ENCODE assay signal across 17 cellular contexts in the genomic region with DNA sequence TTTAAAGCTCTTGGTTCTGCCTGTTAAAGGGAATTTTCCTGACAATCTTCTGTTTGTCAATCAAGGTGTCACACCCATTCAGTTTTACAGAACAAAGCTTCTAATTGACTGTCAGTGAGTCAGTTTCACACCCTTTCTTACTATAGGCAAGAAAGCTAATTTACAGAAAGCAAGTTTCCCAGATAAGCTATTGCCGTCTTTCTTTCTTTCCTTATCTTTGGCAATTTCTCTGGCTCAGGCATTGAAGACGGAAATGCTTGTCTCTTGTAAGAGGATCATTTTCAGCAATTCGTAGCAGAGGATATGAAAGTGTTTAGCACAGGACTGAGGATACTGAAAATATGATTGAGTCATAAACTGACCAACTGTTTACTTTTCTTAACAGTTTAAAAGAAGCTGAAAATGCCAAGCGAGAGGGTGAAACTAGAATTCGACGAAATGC. TPM values are rescaled to one million over a fixed set of nuclear protein-coding genes. Genes with fewer than 3 reads are reported as not detected.
DNase-seq lines count a peak whose midpoint lies in the region; ATAC-seq and TF ChIP-seq lines count a peak whose summit lies in the region.
"Had no signal": no experiment of that assay in that cellular context is flagged by ENCODE, and none has a peak within 500 bp of the region (broad histone marks: within the 10 kb centered on the region; RNA-seq: fewer than 3 reads in every experiment).

No MANE protein-coding gene starts in this region.

- H3K4me1 ChIP-seq in esophagus squamous epithelium = peaks cover 4 to 93% (median 7%) of the 10 kb centered on the region in 3 donors
- H3K4me1 ChIP-seq in ovary (ENCODE audit: insufficient read depth) = no peaks in the 10 kb centered on the region
- H3K4me1 ChIP-seq: left ventricle myocardium inferior had no signal

- TF ChIP-seq CTCF in esophagus squamous epithelium (IDR thresholded peaks at IDR 0.05) (no peak), ovary (IDR thresholded peaks at IDR 0.05) (no peak)

- H3K36me3 ChIP-seq in esophagus squamous epithelium = peaks cover 0 to 36% (median 0%) of the 10 kb centered on the region in 3 donors
- H3K36me3 ChIP-seq in ovary = no peaks in the 10 kb centered on the region
- H3K36me3 ChIP-seq: left ventricle myocardium inferior, neutrophil had no signal

- no peak for ATAC-seq in HG03196 (IDR thresholded peaks at IDR 0.05; ENCODE audit: unreplicated experiment)
- ATAC-seq: effector memory CD8-positive, alpha-beta T cell; HCT116; T-helper 17 cell had no signal

- no peak for TF ChIP-seq EP300 in ovary (IDR thresholded peaks at IDR 0.05)

- H3K9me3 ChIP-seq in esophagus squamous epithelium (no peaks in the 10 kb centered on the region), ovary (no peaks in the 10 kb centered on the region)
- H3K9me3 ChIP-seq: left ventricle myocardium inferior, neutrophil had no signal

- intact Hi-C loops in esophagus squamous epithelium (cut with DNase I) (no loop called here), ovary (cut with DNase I) (no loop called here)

- WGBS in esophagus squamous epithelium, 2 donors = 33 to 50% methylated on average over 6 of the region's 6 CpGs
- 57 to 67% (median 58%) methylated on average over 6 of the region's 6 CpGs for WGBS in ovary, 3 donors

- peak overlapping the region; percentile 60 to 90 (median 78) for H3K27ac ChIP-seq in esophagus squamous epithelium
- no peak overlapping the region for H3K27ac ChIP-seq in ovary
- H3K27ac ChIP-seq: left ventricle myocardium inferior, neutrophil had no signal

- peak; percentile 23 for DNase-seq in NCI-H748 (lab: John Stamatoyannopoulos, UW; ENCODE audit: unreplicated experiment)
- no peak for DNase-seq in NCI-H748 treated with DMSO at 0.1 percent for 48 hours (lab: John Stamatoyannopoulos, UW)
- DNase-seq in M059J (ENCODE audit: low read depth) = peak; percentile 7
- no peak for DNase-seq in esophagus squamous epithelium (lab: John Stamatoyannopoulos, UW)
- no peak for DNase-seq in RKO (ENCODE audit: low spot score)
- no peak for DNase-seq in ovary
- no peak for DNase-seq in HuH-7.5 (ENCODE audit: low spot score)
- DNase-seq: 8988T; activated CD4-positive, alpha-beta T cell treated with anti-CD3 and anti-CD28 coated beads, Interleukin-2, amount 50 U/mL, for 1 hour; activated effector memory CD4-positive, alpha-beta T cell treated with Interleukin-2 at 50 U/mL for 16 hours; effector memory CD8-positive, alpha-beta T cell; left ventricle myocardium inferior; T-helper 17 cell had no signal

- H3K27me3 ChIP-seq in esophagus squamous epithelium (no peaks in the 10 kb centered on the region), ovary (no peaks in the 10 kb centered on the region)
- H3K27me3 ChIP-seq: neutrophil had no signal

- TF ChIP-seq POLR2A in esophagus squamous epithelium (IDR thresholded peaks at IDR 0.05) (no peak), ovary (IDR thresholded peaks at IDR 0.05) (no peak)

- H3K4me3 ChIP-seq in esophagus squamous epithelium = peak overlapping the region in 3 of 4 donors; percentile 27 to 30 (median 27)
- no peak overlapping the region for H3K4me3 ChIP-seq in ovary
- H3K4me3 ChIP-seq: left ventricle myocardium inferior had no signal

RNA-seq across cellular contexts. Expression of gene SPINK5, which starts 27.0 kb away (rescaled TPM):
- total RNA-seq in M059J (2014; rRNA removed; shearing (Covaris generic)) = not detected in 2 replicates
- total RNA-seq in esophagus squamous epithelium (100 to 1,000 TPM; 550 to 961 (median 863) TPM), ovary (1 to 10 TPM in 2 of 7 donors, under 1 TPM in 4, not detected in 1; 0.12 to 4.5 (median 0.55) TPM)
- polyA plus RNA-seq in ovary = under 1 TPM; 0.17 to 0.90 TPM
- total RNA-seq: skeletal muscle tissue, T-helper 17 cell had no signal

Comparison
In these comparisons a context has a peak if more than half of its experiments do, and no peak if none do; other contexts are left out.
1. DNase-seq: peak in NCI-H748 (single experiment) and M059J (single experiment); none in NCI-H748 treated with DMSO at 0.1 percent for 48 hours (single experiment), esophagus squamous epithelium (single experiment), RKO (single experiment), ovary (0 of 5) and HuH-7.5 (single experiment).
2. H3K27ac ChIP-seq: peak in esophagus squamous epithelium (4 of 4); none in ovary (0 of 2).
3. RNA of gene SPINK5, which starts 27.0 kb away (total RNA-seq): 550 to 961 TPM in esophagus squamous epithelium; 0.12 to 4.5 TPM in ovary and not detected in M059J; every median in the first group is over 100 times any median in the second.